21 cellular contexts compared by ENCODE assay signal in the genomic region with DNA sequence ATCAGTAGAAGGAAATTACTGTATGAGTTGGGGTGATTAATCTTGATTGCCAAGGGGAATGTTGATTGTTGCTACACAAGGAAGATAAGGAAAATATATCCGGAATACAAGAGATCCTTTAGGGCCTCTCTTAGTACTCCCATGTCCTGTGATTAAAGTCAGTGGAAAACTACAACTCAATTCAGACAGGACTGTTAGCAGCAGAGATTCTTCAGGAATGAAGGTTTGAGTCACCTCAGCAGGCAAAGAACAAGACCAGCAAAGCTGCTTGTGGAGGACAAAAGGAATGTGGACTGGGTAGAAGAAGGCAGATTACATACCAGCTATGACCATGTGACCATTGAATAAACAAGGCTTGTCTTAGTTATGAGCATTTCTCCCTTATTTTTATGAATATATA.
DNase-seq lines count a peak whose midpoint lies in the region; ATAC-seq and TF ChIP-seq lines count a peak whose summit lies in the region.
"Had no signal": no experiment of that assay in that cellular context is flagged by ENCODE, and none has a peak within 500 bp of the region (broad histone marks: within the 10 kb centered on the region; RNA-seq: fewer than 3 reads in every experiment).

No MANE protein-coding gene starts in this region.

- H3K36me3 ChIP-seq in GM23248 (ENCODE audit: low read depth) (no peaks in the 10 kb centered on the region), aorta (ENCODE audit: control insufficient read depth in 1 of 2, insufficient read depth in 2 of 2, low read length in 1 of 2) (no peaks in the 10 kb centered on the region), MM.1S (replicated peaks; ENCODE audit: insufficient read depth, low read length) (no peaks in the 10 kb centered on the region)
- H3K36me3 ChIP-seq: ascending aorta, esophagus muscularis mucosa had no signal

- peaks cover 0 to 3% (median 0%) of the 10 kb centered on the region in 3 donors for H3K36me3 Mint-ChIP-seq in naive thymus-derived CD8-positive, alpha-beta T cell

- no peak for TF ChIP-seq CTCF in MM.1S (IDR thresholded peaks at IDR 0.05; ENCODE audit: low read length)

- intact Hi-C loops in aorta (cut with DNase I): no loop called here

- DNase-seq in GM23248: peak; percentile 13
- DNase-seq in amniotic epithelial cell (ENCODE audit: low read depth): peak; percentile 11
- DNase-seq in islet precursor cell: peak; percentile 82
- DNase-seq in renal cortical epithelial cell (ENCODE audit: low read depth): peak; percentile 49
- no peak for DNase-seq in naive thymus-derived CD8-positive, alpha-beta T cell
- no peak for DNase-seq in aorta
- no peak for DNase-seq in MM.1S
- DNase-seq: activated CD4-positive, alpha-beta T cell treated with anti-CD3 and anti-CD28 coated beads for 48 hours; activated CD8-positive, alpha-beta memory T cell treated with anti-CD3 and anti-CD28 coated beads, Interleukin-2, amount 50 U/mL, for 4 hours; glutamatergic neuron; KBM-7; NCI-H1092; NCI-H526 treated with DMSO at 0.1 percent for 48 hours; occipital lobe; OCI-M1; stimulated activated CD4-positive, alpha-beta T cell treated with anti-CD3 and anti-CD28 coated beads, Interleukin-2, amount 100 ng/mL, for 48 hours had no signal

- no peak overlapping the region for H3K4me2 ChIP-seq in GM23248 (ENCODE audit: unreplicated experiment)
- H3K4me2 ChIP-seq in MM.1S (ENCODE audit: low read depth, low read length): no peak overlapping the region
- H3K4me2 ChIP-seq: GM23338 had no signal

- in situ Hi-C loops in GM23248 (cut with MboI): no loop called here

- peak overlapping the region in 1 of 10 donors; percentile 63 for H3K27ac Mint-ChIP-seq in naive thymus-derived CD8-positive, alpha-beta T cell
- H3K27ac Mint-ChIP-seq: dendritic cell treated with granulocyte-macrophage colony-stimulating factor and Interleukin-4, amounts not matched to agents 40 ng/mL and 50 ng/mL, for 4 days; GM23338 had no signal

- H3K27me3 Mint-ChIP-seq in naive thymus-derived CD8-positive, alpha-beta T cell: peaks cover 0 to 9% (median 2%) of the 10 kb centered on the region in 5 donors
- H3K27me3 Mint-ChIP-seq: dendritic cell treated with granulocyte-macrophage colony-stimulating factor and Interleukin-4, amounts not matched to agents 40 ng/mL and 50 ng/mL, for 4 days had no signal

- no peaks in the 10 kb centered on the region for H3K79me2 ChIP-seq in GM23248 (ENCODE audit: insufficient read depth)
- H3K79me2 ChIP-seq in MM.1S (ENCODE audit: low read length): no peaks in the 10 kb centered on the region

- no peaks in the 10 kb centered on the region for H3K9me3 ChIP-seq in GM23248 (ENCODE audit: low read depth)
- no peaks in the 10 kb centered on the region for H3K9me3 ChIP-seq in aorta (ENCODE audit: control insufficient read depth, low read length)
- no peaks in the 10 kb centered on the region for H3K9me3 ChIP-seq in MM.1S (replicated peaks; ENCODE audit: insufficient read depth, low read length)

- no peak for ATAC-seq in naive thymus-derived CD8-positive, alpha-beta T cell
- no peak for ATAC-seq in aorta (ENCODE audit: low FRiP score)
- ATAC-seq: GM23338 had no signal

- H3K9ac ChIP-seq in GM23248 (no peak overlapping the region), MM.1S (ENCODE audit: low read length) (no peak overlapping the region)

- no peaks in the 10 kb centered on the region for H3F3A ChIP-seq in GM23248 (ENCODE audit: insufficient read depth)
- H3F3A ChIP-seq in MM.1S (ENCODE audit: insufficient read depth, low read length): no peaks in the 10 kb centered on the region

- no peak overlapping the region for H2AFZ ChIP-seq in GM23248
- no peak overlapping the region for H2AFZ ChIP-seq in MM.1S (ENCODE audit: low read length)
- H2AFZ ChIP-seq: GM23338 had no signal

- POLR2A ChIA-PET in naive thymus-derived CD8-positive, alpha-beta T cell (lab: Charles Lee): no interaction called here

- H3K4me3 ChIP-seq in GM23248: no peak overlapping the region
- no peak overlapping the region for H3K4me3 ChIP-seq in aorta (ENCODE audit: low read length in 2 of 2)
- no peak overlapping the region for H3K4me3 ChIP-seq in MM.1S (ENCODE audit: low read length)
- H3K4me3 ChIP-seq: ascending aorta, esophagus muscularis mucosa, GM23338 had no signal

- H4K20me1 ChIP-seq in GM23248 (ENCODE audit: insufficient read depth): no peaks in the 10 kb centered on the region
- no peaks in the 10 kb centered on the region for H4K20me1 ChIP-seq in MM.1S (ENCODE audit: insufficient read depth, low read length)

- H3K9me3 Mint-ChIP-seq in naive thymus-derived CD8-positive, alpha-beta T cell: peaks cover 0 to 5% (median 1%) of the 10 kb centered on the region in 9 donors
- H3K9me3 Mint-ChIP-seq: dendritic cell treated with granulocyte-macrophage colony-stimulating factor and Interleukin-4, amounts not matched to agents 40 ng/mL and 50 ng/mL, for 4 days had no signal

- 7 to 37% methylated on average over 1 of the region's 1 CpG for WGBS in GM23248 (ENCODE audit: low coverage in 1 of 2, low lambda C conversion rate in 2 of 2, missing lambda C conversion rate in 2 of 2), 2 experiments
- 7 to 10% methylated on average over 1 of the region's 1 CpG for WGBS in aorta, 2 donors

- no peaks in the 10 kb centered on the region for H3K4me1 Mint-ChIP-seq in naive thymus-derived CD8-positive, alpha-beta T cell
- H3K4me1 Mint-ChIP-seq: GM23338 had no signal

- H3K9me2 ChIP-seq in GM23248 (ENCODE audit: insufficient read depth): no peaks in the 10 kb centered on the region
- H3K9me2 ChIP-seq in MM.1S (replicated peaks; ENCODE audit: insufficient read depth, low read length): no peaks in the 10 kb centered on the region

- H3K4me3 Mint-ChIP-seq in naive thymus-derived CD8-positive, alpha-beta T cell: no peak overlapping the region
- H3K4me3 Mint-ChIP-seq: dendritic cell treated with granulocyte-macrophage colony-stimulating factor and Interleukin-4, amounts not matched to agents 40 ng/mL and 50 ng/mL, for 4 days; GM23338 had no signal

- H3K27me3 ChIP-seq in GM23248 (replicated peaks; ENCODE audit: insufficient read depth) (no peaks in the 10 kb centered on the region), aorta (ENCODE audit: control insufficient read depth in 1 of 2, insufficient read depth in 2 of 2, low read length in 1 of 2) (no peaks in the 10 kb centered on the region), MM.1S (replicated peaks; ENCODE audit: insufficient read depth, low read length) (no peaks in the 10 kb centered on the region)
- H3K27me3 ChIP-seq: ascending aorta, esophagus muscularis mucosa had no signal

- no peaks in the 10 kb centered on the region for H3K4me1 ChIP-seq in GM23248 (ENCODE audit: insufficient read depth)
- no peaks in the 10 kb centered on the region for H3K4me1 ChIP-seq in aorta (ENCODE audit: control insufficient read depth in 1 of 2, insufficient read depth in 2 of 2, low read length in 2 of 2)
- no peaks in the 10 kb centered on the region for H3K4me1 ChIP-seq in MM.1S (ENCODE audit: low read length)
- H3K4me1 ChIP-seq: ascending aorta had no signal

- H3K27ac ChIP-seq in GM23248: no peak overlapping the region
- no peak overlapping the region for H3K27ac ChIP-seq in aorta (ENCODE audit: low read depth in 1 of 2, low read length in 2 of 2)
- no peak overlapping the region for H3K27ac ChIP-seq in MM.1S (ENCODE audit: low read length)
- H3K27ac ChIP-seq: ascending aorta, esophagus muscularis mucosa, HL-60 had no signal

Comparison
In these comparisons a context has a peak if more than half of its experiments do, and no peak if none do; other contexts are left out.
1. DNase-seq: peak in GM23248 (single experiment), amniotic epithelial cell (single experiment), islet precursor cell (single experiment) and renal cortical epithelial cell (single experiment); none in naive thymus-derived CD8-positive, alpha-beta T cell (0 of 10), aorta (0 of 2) and MM.1S (single experiment).